In the genomic region with DNA sequence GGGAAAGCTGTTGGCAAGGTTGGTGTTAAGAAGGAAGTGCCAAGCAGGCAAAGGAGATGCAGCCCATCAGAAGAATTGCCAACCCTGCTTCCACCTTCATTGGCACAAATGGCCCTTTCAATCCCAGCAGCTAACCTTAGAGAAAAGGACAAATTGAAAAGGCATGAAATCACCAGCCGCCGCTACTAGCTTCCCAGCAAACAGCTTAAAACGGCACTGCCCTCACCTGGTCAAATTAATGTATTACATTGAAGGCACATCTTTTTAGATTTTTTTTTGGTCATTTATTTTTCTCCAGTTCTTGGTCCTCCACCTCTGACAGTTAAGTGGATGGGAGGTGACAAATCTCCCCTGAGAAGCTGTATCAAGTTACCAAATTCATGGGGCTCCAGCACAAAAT, we compare ENCODE assay signal across 8 cellular contexts. TPM values are rescaled to one million over a fixed set of nuclear protein-coding genes. Genes with fewer than 3 reads are reported as not detected.
DNase-seq lines count a peak whose midpoint lies in the region; ATAC-seq and TF ChIP-seq lines count a peak whose summit lies in the region.

No MANE protein-coding gene starts in this region.

- ATAC-seq in natural killer cell (peak; percentile 48 to 67 (median 62)), HG02588 (IDR thresholded peaks at IDR 0.05; ENCODE audit: unreplicated experiment) (no peak)
- no peak for ATAC-seq in natural killer cell treated with Interleukin-12 subunit alpha and Interleukin-12 subunit beta and Interleukin-15 and Interleukin-18, amount 100 ng/mL, for 72 hours
- ATAC-seq in activated CD8-positive, alpha-beta T cell treated with anti-CD3 and anti-CD28 coated beads, Interleukin-2, amount 10 ng/mL, durations not matched to agents 7 days and 5 days: no peak

- intact Hi-C loops in natural killer cell (cut with micrococcal nuclease): no loop called here
- intact Hi-C loops in posterior vena cava (cut with DNase I): no loop called here

- H3K4me3 Mint-ChIP-seq in natural killer cell (no peak overlapping the region), glutamatergic neuron (ENCODE audit: unreplicated experiment) (no peak overlapping the region)
- no peak overlapping the region for H3K4me3 Mint-ChIP-seq in natural killer cell treated with Interleukin-12 subunit alpha and Interleukin-12 subunit beta and Interleukin-15 and Interleukin-18, amount 100 ng/mL, for 72 hours
- H3K4me3 Mint-ChIP-seq in activated CD8-positive, alpha-beta T cell treated with anti-CD3 and anti-CD28 coated beads, Interleukin-2, amount 10 ng/mL, durations not matched to agents 7 days and 5 days: no peak overlapping the region

- DNase-seq in natural killer cell: no peak
- DNase-seq in natural killer cell treated with Interleukin-12 subunit alpha and Interleukin-12 subunit beta and Interleukin-15 and Interleukin-18, amount 100 ng/mL, for 72 hours (ENCODE audit: low spot score): no peak
- DNase-seq in NCI-H1105 treated with DMSO at 0.1 percent for 48 hours (lab: John Stamatoyannopoulos, UW): peak; percentile 34
- DNase-seq in activated CD8-positive, alpha-beta T cell treated with anti-CD3 and anti-CD28 coated beads, Interleukin-2, amount 10 ng/mL, durations not matched to agents 7 days and 5 days: peak; percentile 41
- DNase-seq in glutamatergic neuron: no peak
- DNase-seq in stimulated activated CD8-positive, alpha-beta memory T cell treated with anti-CD3 and anti-CD28 coated beads, Interleukin-12 subunit alpha, Interleukin-12 subunit beta, amount 100 ng/mL, for 1 hour (ENCODE audit: low read depth): peak; percentile 19
- no peak for DNase-seq in posterior vena cava (ENCODE audit: low spot score)

- H3K27me3 Mint-ChIP-seq in natural killer cell (ENCODE audit: low read depth in 2 of 2) (peaks cover 12 to 53% of the 10 kb centered on the region in 2 donors), glutamatergic neuron (ENCODE audit: unreplicated experiment) (no peaks in the 10 kb centered on the region)
- peaks cover 14 to 15% of the 10 kb centered on the region in 2 donors for H3K27me3 Mint-ChIP-seq in natural killer cell treated with Interleukin-12 subunit alpha and Interleukin-12 subunit beta and Interleukin-15 and Interleukin-18, amount 100 ng/mL, for 72 hours
- H3K27me3 Mint-ChIP-seq in activated CD8-positive, alpha-beta T cell treated with anti-CD3 and anti-CD28 coated beads, Interleukin-2, amount 10 ng/mL, durations not matched to agents 7 days and 5 days (ENCODE audit: low read depth): peaks cover 16% of the 10 kb centered on the region

- no peaks in the 10 kb centered on the region for H3K36me3 Mint-ChIP-seq in natural killer cell
- no peaks in the 10 kb centered on the region for H3K36me3 Mint-ChIP-seq in natural killer cell treated with Interleukin-12 subunit alpha and Interleukin-12 subunit beta and Interleukin-15 and Interleukin-18, amount 100 ng/mL, for 72 hours
- no peaks in the 10 kb centered on the region for H3K36me3 Mint-ChIP-seq in activated CD8-positive, alpha-beta T cell treated with anti-CD3 and anti-CD28 coated beads, Interleukin-2, amount 10 ng/mL, durations not matched to agents 7 days and 5 days (ENCODE audit: low read depth)
- H3K36me3 Mint-ChIP-seq in glutamatergic neuron (ENCODE audit: unreplicated experiment): no peaks in the 10 kb centered on the region

- POLR2A ChIA-PET in activated CD8-positive, alpha-beta T cell treated with anti-CD3 and anti-CD28 coated beads, Interleukin-2, amount 10 ng/mL, durations not matched to agents 7 days and 5 days (lab: Charles Lee): no interaction called here

- H3K4me1 Mint-ChIP-seq in natural killer cell: peaks cover 0 to 5% of the 10 kb centered on the region in 2 donors
- peaks cover 0 to 2% of the 10 kb centered on the region in 2 donors for H3K4me1 Mint-ChIP-seq in natural killer cell treated with Interleukin-12 subunit alpha and Interleukin-12 subunit beta and Interleukin-15 and Interleukin-18, amount 100 ng/mL, for 72 hours (ENCODE audit: low read depth in 2 of 2)
- no peaks in the 10 kb centered on the region for H3K4me1 Mint-ChIP-seq in activated CD8-positive, alpha-beta T cell treated with anti-CD3 and anti-CD28 coated beads, Interleukin-2, amount 10 ng/mL, durations not matched to agents 7 days and 5 days (ENCODE audit: low read depth)
- peaks cover 2% of the 10 kb centered on the region for H3K4me1 Mint-ChIP-seq in glutamatergic neuron (ENCODE audit: low read depth, unreplicated experiment)

- no peak overlapping the region for H3K27ac Mint-ChIP-seq in natural killer cell
- H3K27ac Mint-ChIP-seq in natural killer cell treated with Interleukin-12 subunit alpha and Interleukin-12 subunit beta and Interleukin-15 and Interleukin-18, amount 100 ng/mL, for 72 hours: no peak overlapping the region
- no peak overlapping the region for H3K27ac Mint-ChIP-seq in activated CD8-positive, alpha-beta T cell treated with anti-CD3 and anti-CD28 coated beads, Interleukin-2, amount 10 ng/mL, durations not matched to agents 7 days and 5 days
- peak overlapping the region; percentile 38 for H3K27ac Mint-ChIP-seq in glutamatergic neuron (ENCODE audit: unreplicated experiment)

- CTCF ChIA-PET in activated CD8-positive, alpha-beta T cell treated with anti-CD3 and anti-CD28 coated beads, Interleukin-2, amount 10 ng/mL, durations not matched to agents 7 days and 5 days (lab: Charles Lee): interaction anchor here (0.6 to 1.2 kb wide), 4 partner anchors 49 to 266 kb away, joined by 3 to 4 read pairs (median 4); no protein-coding TSS in a partner anchor

- H3K9me3 Mint-ChIP-seq in natural killer cell: no peaks in the 10 kb centered on the region
- no peaks in the 10 kb centered on the region for H3K9me3 Mint-ChIP-seq in natural killer cell treated with Interleukin-12 subunit alpha and Interleukin-12 subunit beta and Interleukin-15 and Interleukin-18, amount 100 ng/mL, for 72 hours
- no peaks in the 10 kb centered on the region for H3K9me3 Mint-ChIP-seq in activated CD8-positive, alpha-beta T cell treated with anti-CD3 and anti-CD28 coated beads, Interleukin-2, amount 10 ng/mL, durations not matched to agents 7 days and 5 days (ENCODE audit: insufficient read depth)
- H3K9me3 Mint-ChIP-seq in glutamatergic neuron (ENCODE audit: unreplicated experiment): no peaks in the 10 kb centered on the region

- peak; percentile 40 for TF ChIP-seq CTCF in natural killer cell (IDR thresholded peaks at IDR 0.05)
- TF ChIP-seq CTCF in glutamatergic neuron (IDR thresholded peaks at IDR 0.05; ENCODE audit: partially characterized antibody, unreplicated experiment): peak; percentile 51

RNA-seq across cellular contexts. Expression of a gene that starts 51.0 kb away (rescaled TPM):
- total RNA-seq in natural killer cell: 10 to 100 TPM; 15.0 to 32.5 (median 30.8) TPM
- under 1 TPM; 0.07 to 0.67 TPM for total RNA-seq in natural killer cell treated with Interleukin-12 subunit alpha and Interleukin-12 subunit beta and Interleukin-15 and Interleukin-18, amount 100 ng/mL, for 72 hours
- total RNA-seq in activated CD8-positive, alpha-beta T cell treated with anti-CD3 and anti-CD28 coated beads, Interleukin-2, amount 10 ng/mL, durations not matched to agents 7 days and 5 days: under 1 TPM; 0.50 to 0.70 TPM
- 7.3 TPM for total RNA-seq in glutamatergic neuron (ENCODE audit: unreplicated experiment)
- 10 to 100 TPM; 32.4 to 46.1 TPM for total RNA-seq in posterior vena cava

Comparison
In these comparisons a context has a peak if more than half of its experiments do, and no peak if none do; other contexts are left out.
1. ATAC-seq: peak in natural killer cell (3 of 3); none in natural killer cell treated with Interleukin-12 subunit alpha and Interleukin-12 subunit beta and Interleukin-15 and Interleukin-18, amount 100 ng/mL, for 72 hours (0 of 2), activated CD8-positive, alpha-beta T cell treated with anti-CD3 and anti-CD28 coated beads, Interleukin-2, amount 10 ng/mL, durations not matched to agents 7 days and 5 days (single experiment) and HG02588 (single experiment).
2. DNase-seq: peak in NCI-H1105 treated with DMSO at 0.1 percent for 48 hours (single experiment), activated CD8-positive, alpha-beta T cell treated with anti-CD3 and anti-CD28 coated beads, Interleukin-2, amount 10 ng/mL, durations not matched to agents 7 days and 5 days (single experiment) and stimulated activated CD8-positive, alpha-beta memory T cell treated with anti-CD3 and anti-CD28 coated beads, Interleukin-12 subunit alpha, Interleukin-12 subunit beta, amount 100 ng/mL, for 1 hour (single experiment); none in natural killer cell (single experiment), natural killer cell treated with Interleukin-12 subunit alpha and Interleukin-12 subunit beta and Interleukin-15 and Interleukin-18, amount 100 ng/mL, for 72 hours (single experiment), glutamatergic neuron (single experiment) and posterior vena cava (single experiment).